ENCODE assay signal across 17 cellular contexts in genomic region chr4:154720618-154721267, GRCh38. TPM values are rescaled to one million over a fixed set of nuclear protein-coding genes. Genes with fewer than 3 reads are reported as not detected.
"Had no signal": no experiment of that assay in that cellular context is flagged by ENCODE, and none has a peak within 500 bp of the region (broad histone marks: within the 10 kb centered on the region; RNA-seq: fewer than 3 reads in every experiment).

No MANE protein-coding gene starts in this region.

- H3K4me1 ChIP-seq: heart right ventricle, parathyroid adenoma, stomach, uterus had no signal

- H3K27ac Mint-ChIP-seq: activated B cell treated with CpG ODN at 0.5 μM for 24 hours; activated CD4-positive, alpha-beta T cell treated with anti-CD3 and anti-CD28 coated beads, Interleukin-2, amount 10 ng/mL, durations not matched to agents 7 days and 5 days; activated naive CD8-positive, alpha-beta T cell; naive B cell; T-helper 1 cell treated with Interleukin-12 subunit alpha and Interleukin-12 subunit beta and Interleukin-4 antibody, amounts not matched to agents 30 μg/mL and 1 μg/mL, for 36 hours had no signal

- ATAC-seq: heart right ventricle had no signal

- H3K4me1 Mint-ChIP-seq: activated B cell treated with CpG ODN at 0.5 μM for 24 hours, naive B cell had no signal

- H3K4me3 ChIP-seq: dorsolateral prefrontal cortex, heart right ventricle, stomach, uterus had no signal

- H3K79me2 ChIP-seq: parathyroid adenoma had no signal

- H3K36me3 ChIP-seq: heart right ventricle, stomach, uterus had no signal

- H3K4me3 Mint-ChIP-seq: activated B cell treated with CpG ODN at 0.5 μM for 24 hours; activated CD4-positive, alpha-beta T cell treated with anti-CD3 and anti-CD28 coated beads, Interleukin-2, amount 10 ng/mL, durations not matched to agents 7 days and 5 days; activated naive CD8-positive, alpha-beta T cell; naive B cell; T-helper 1 cell treated with Interleukin-12 subunit alpha and Interleukin-12 subunit beta and Interleukin-4 antibody, amounts not matched to agents 30 μg/mL and 1 μg/mL, for 36 hours had no signal

- H3K9me3 ChIP-seq: heart right ventricle, stomach, uterus had no signal

- H2AFZ ChIP-seq: parathyroid adenoma had no signal

- H3K27ac ChIP-seq: dorsolateral prefrontal cortex, heart right ventricle, parathyroid adenoma, stomach, uterus had no signal

- H3K9ac ChIP-seq: parathyroid adenoma had no signal

- H3K9me3 Mint-ChIP-seq: activated B cell treated with CpG ODN at 0.5 μM for 24 hours; activated CD4-positive, alpha-beta T cell treated with anti-CD3 and anti-CD28 coated beads, Interleukin-2, amount 10 ng/mL, durations not matched to agents 7 days and 5 days; T-helper 1 cell treated with Interleukin-12 subunit alpha and Interleukin-12 subunit beta and Interleukin-4 antibody, amounts not matched to agents 30 μg/mL and 1 μg/mL, for 36 hours had no signal

- H3K36me3 Mint-ChIP-seq: activated naive CD8-positive, alpha-beta T cell; naive B cell had no signal

- DNase-seq: activated B cell treated with CpG ODN at 0.5 μM for 24 hours; activated CD4-positive, alpha-beta T cell treated with anti-CD3 and anti-CD28 coated beads, Interleukin-2, amount 10 ng/mL, durations not matched to agents 7 days and 5 days; activated effector memory CD4-positive, alpha-beta T cell treated with anti-CD3 and anti-CD28 coated beads, Interleukin-2, amount 50 U/mL, for 16 hours; activated T-cell treated with anti-CD3 and anti-CD28 coated beads, Interleukin-2, amount 50 U/mL, for 1 hour; anterior cingulate cortex; dorsolateral prefrontal cortex; heart right ventricle; midbrain; naive B cell; retina; stimulated activated CD4-positive, alpha-beta T cell treated with anti-CD3 and anti-CD28 coated beads, Interleukin-15, amount 100 ng/mL, for 24 hours; stimulated activated CD4-positive, alpha-beta T cell treated with anti-CD3 and anti-CD28 coated beads, Interleukin-4, amount 100 ng/mL, for 24 hours; stomach; uterus had no signal

- H3K27me3 ChIP-seq: dorsolateral prefrontal cortex, stomach, uterus had no signal

RNA-seq across cellular contexts. Expression of gene LRAT, which starts 23.1 kb away (rescaled TPM):
- total RNA-seq: activated B cell treated with CpG ODN at 0.5 μM for 24 hours; activated CD4-positive, alpha-beta T cell treated with anti-CD3 and anti-CD28 coated beads, Interleukin-2, amount 10 ng/mL, durations not matched to agents 7 days and 5 days had no signal
- polyA plus RNA-seq: heart right ventricle had no signal
